7 cellular contexts compared by ENCODE assay signal in the genomic region with DNA sequence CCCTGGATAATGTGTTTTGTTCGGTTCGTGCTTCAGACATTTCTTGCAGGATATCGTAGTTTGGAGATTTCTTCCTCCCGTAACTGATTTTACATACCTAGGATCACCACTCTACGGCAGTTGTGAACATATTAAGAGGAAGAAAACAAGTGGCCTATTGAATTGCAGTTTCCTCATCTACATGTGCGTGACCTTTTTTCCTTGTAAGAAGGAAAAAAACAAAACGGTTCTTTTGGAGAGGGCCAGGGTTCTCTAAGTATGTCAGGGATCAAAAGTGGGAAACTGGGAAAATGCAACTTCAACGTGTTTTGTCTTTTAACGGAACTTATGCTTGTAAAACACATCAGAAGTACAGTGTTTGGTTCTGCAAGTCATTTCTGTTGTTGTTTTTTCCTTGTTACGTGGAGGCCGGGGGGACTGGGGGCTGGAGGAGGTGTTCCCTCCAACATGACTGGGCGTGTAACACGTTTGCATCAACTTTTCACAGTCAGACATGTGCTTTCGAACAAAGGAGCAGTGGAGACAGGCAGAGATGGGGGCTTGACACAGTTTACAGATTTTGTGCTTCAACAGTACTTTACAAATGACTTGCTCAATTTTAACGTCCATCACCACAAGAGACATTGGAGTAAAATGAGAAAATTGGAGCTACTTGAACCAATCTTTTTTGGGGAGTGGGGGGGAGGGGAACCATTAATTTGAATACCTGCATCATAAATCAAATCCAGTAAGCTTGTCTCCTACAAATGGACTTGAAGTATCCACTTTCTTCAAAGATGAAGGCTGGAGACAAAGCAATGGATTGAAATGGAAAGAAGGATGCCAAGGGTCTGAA. TPM values are rescaled to one million over a fixed set of nuclear protein-coding genes. Genes with fewer than 3 reads are reported as not detected.
A peak's percentile ranks its signal among the peaks of the same experiment; 100 is the strongest.
DNase-seq lines count a peak whose midpoint lies in the region; ATAC-seq and TF ChIP-seq lines count a peak whose summit lies in the region.

No MANE protein-coding gene starts in this region.

- H3K36me3 Mint-ChIP-seq in GM23338 (ENCODE audit: low read depth) = peaks cover 58% of the 10 kb centered on the region

- peaks cover 25% of the 10 kb centered on the region for H3K27me3 Mint-ChIP-seq in GM23338 (ENCODE audit: insufficient read depth, low read depth, poor library complexity)

- no peaks in the 10 kb centered on the region for H3K9me2 ChIP-seq in GM23338 (ENCODE audit: insufficient read depth)

- H3K27ac ChIP-seq in GM23338 (ENCODE audit: low read depth) (peak overlapping the region; percentile 96), angular gyrus (ENCODE audit: low read depth, low read length) (peak overlapping the region; percentile 99)

- H3K4me1 ChIP-seq in GM23338 (ENCODE audit: insufficient read depth) = peaks cover 31% of the 10 kb centered on the region

- H3K79me2 ChIP-seq in GM23338 (replicated peaks; ENCODE audit: insufficient read depth) = peaks cover 60% of the 10 kb centered on the region

- H3F3A ChIP-seq in GM23338 (replicated peaks; ENCODE audit: low read depth) = peaks cover 17% of the 10 kb centered on the region; the same call in 1 of the 2 replicates

- H3K9me3 Mint-ChIP-seq in GM23338 = no peaks in the 10 kb centered on the region; the same call in 2 of the 3 replicates

- H3K27me3 ChIP-seq in GM23338 (ENCODE audit: insufficient read depth) = no peaks in the 10 kb centered on the region

- DNase-seq in GM23338 (ENCODE audit: low spot score) (peak; percentile 52), SKM-1 (lab: John Stamatoyannopoulos, UW; ENCODE audit: unreplicated experiment) (no peak)
- peak; percentile 63 to 73 for DNase-seq in stimulated activated CD4-positive, alpha-beta T cell treated with anti-CD3 and anti-CD28 coated beads, Interleukin-2, amount 100 ng/mL, for 24 hours

- ATAC-seq in GM23338 = no peak
- no peak for ATAC-seq in GM18907 (IDR thresholded peaks at IDR 0.05; ENCODE audit: unreplicated experiment)

- no peaks in the 10 kb centered on the region for H4K20me1 ChIP-seq in GM23338 (replicated peaks; ENCODE audit: insufficient read depth)

- peaks cover 49% of the 10 kb centered on the region for H3K4me1 Mint-ChIP-seq in GM23338

- H3K36me3 ChIP-seq in GM23338 (ENCODE audit: insufficient read depth) = no peaks in the 10 kb centered on the region

- H3K27ac Mint-ChIP-seq in GM23338 = peak overlapping the region; percentile 99

- peak overlapping the region; percentile 94 for H3K4me3 Mint-ChIP-seq in GM23338

- H2AFZ ChIP-seq in GM23338 = no peak overlapping the region

- peaks cover 2% of the 10 kb centered on the region for H3K9me3 ChIP-seq in iPS-18c (ENCODE audit: control insufficient read depth, insufficient read depth, low read length)

- peak overlapping the region; percentile 93 for H3K4me2 ChIP-seq in GM23338

- peak overlapping the region; percentile 92 for H3K4me3 ChIP-seq in GM23338
- H3K4me3 ChIP-seq in iPS-18c (ENCODE audit: insufficient read depth, low read depth, low read length) = peak overlapping the region; percentile 89

- TF ChIP-seq CTCF in GM23338 (conservative IDR thresholded peaks at IDR 0.05; ENCODE audit: low read depth in 2 of 2) = no peak

TF ChIP-seq in GM23338, 12 proteins besides CTCF, POLR2A, EP300 and RAD21 (continues in another document):
- TF ChIP-seq EZH2 (IDR thresholded peaks at IDR 0.05; ENCODE audit: low read depth, unreplicated experiment) (no peak), CREB1 (CRISPR knock-in tag; IDR thresholded peaks at IDR 0.05; ENCODE audit: low read depth) (peak; percentile 20; the same call in 1 of the 2 replicates)

TF ChIP-seq in PFSK-1, 5 proteins besides CTCF, POLR2A, EP300 and RAD21:
- TF ChIP-seq SIN3A (IDR thresholded peaks at IDR 0.05; ENCODE audit: borderline replicate concordance, insufficient read depth, low read length) (0 out of 2 replicates have a peak, but pooled peaks have one; percentile 22), REST (IDR thresholded peaks at IDR 0.05; ENCODE audit: insufficient read depth in 1 of 2, low read depth in 2 of 2, low read length in 2 of 2) (0 out of 4 replicates have a peak, but pooled peaks of 1 of the 2 experiments have one; percentile 17), POLR2AphosphoS5 (IDR thresholded peaks at IDR 0.05; ENCODE audit: low read depth, low read length) (no peak; the same call in 1 of the 2 replicates), FOXP2 (optimal IDR thresholded peaks at IDR 0.05; ENCODE audit: borderline replicate concordance, extremely low read depth, extremely low read length, insufficient read depth) (peak; percentile 44), TAF1 (IDR thresholded peaks at IDR 0.05; ENCODE audit: borderline replicate concordance, insufficient read depth, low read length) (peak; percentile 55; the same call in 1 of the 2 replicates)

RNA-seq across cellular contexts. Expression of gene ZC3H4, which starts 3.8 kb away (rescaled TPM):
- total RNA-seq in GM23338 (2014; rRNA removed; shearing (Covaris generic)) = 33.8 and 36.9 TPM in 2 replicates
- 26.7 and 29.4 TPM in 2 replicates for polyA plus RNA-seq in GM23338 (2016; fragmentation: Nextera tagmentation; extraction: Ambion mirVana)
- 8.6 TPM for polyA plus RNA-seq in PFSK-1 (2012; ENCODE audit: insufficient read length, low read depth)

RNA-seq across cellular contexts. Expression of gene SAE1, which starts 20.9 kb away (rescaled TPM):
- total RNA-seq in GM23338 (2014; rRNA removed; shearing (Covaris generic)) = 236 and 258 TPM in 2 replicates
- 108 and 115 TPM in 2 replicates for polyA plus RNA-seq in GM23338 (2016; fragmentation: Nextera tagmentation; extraction: Ambion mirVana)
- 170 TPM for polyA plus RNA-seq in PFSK-1 (2012; ENCODE audit: insufficient read length, low read depth)
